12 cellular contexts compared by ENCODE assay signal in genomic region chr17:72614476-72614870, GRCh38.
A peak's percentile ranks its signal among the peaks of the same experiment; 100 is the strongest.
DNase-seq lines count a peak whose midpoint lies in the region; ATAC-seq and TF ChIP-seq lines count a peak whose summit lies in the region.
"Had no signal": no experiment of that assay in that cellular context is flagged by ENCODE, and none has a peak within 500 bp of the region (broad histone marks: within the 10 kb centered on the region; RNA-seq: fewer than 3 reads in every experiment).

No MANE protein-coding gene starts in this region.

- H3K4me1 Mint-ChIP-seq in T-helper 17 cell = peaks cover 27% of the 10 kb centered on the region

- intact Hi-C loops in sigmoid colon (cut with DNase I) = no loop called here

- H3K9me3 ChIP-seq in T-helper 17 cell (ENCODE audit: control insufficient read depth, low read length, poor library complexity, severe bottlenecking) = no peaks in the 10 kb centered on the region
- no peaks in the 10 kb centered on the region for H3K9me3 ChIP-seq in sigmoid colon

- H3K27ac ChIP-seq in sigmoid colon = peak overlapping the region in 3 of 4 donors; percentile 23 to 61 (median 57)
- H3K27ac ChIP-seq: SK-N-MC had no signal

- H3K36me3 ChIP-seq in sigmoid colon = no peaks in the 10 kb centered on the region

- ATAC-seq in T-helper 17 cell = no peak
- ATAC-seq in stimulated activated naive CD8-positive, alpha-beta T cell treated with anti-CD3 and anti-CD28 coated beads, Interleukin-15, Interleukin-2, amounts not matched to agents 100 U/mL and 50 U/mL, for 24 hours = no peak
- ATAC-seq: activated CD4-positive, CD25-positive, alpha-beta regulatory T cell treated with anti-CD3 and anti-CD28 coated beads, Interleukin-2, amount 50 U/mL, for 24 hours; activated T-cell treated with anti-CD3 and anti-CD28 coated beads, Interleukin-2, amount 50 U/mL, for 4 hours had no signal

- 15 to 59% methylated on average over 4 of the region's 4 CpGs for WGBS in sigmoid colon, 2 donors

- peaks cover 0 to 34% (median 5%) of the 10 kb centered on the region in 3 donors for H3K27me3 ChIP-seq in sigmoid colon

- DNase-seq in T-helper 17 cell = no peak
- peak; percentile 35 for DNase-seq in globus pallidus (ENCODE audit: low spot score)
- no peak for DNase-seq in sigmoid colon
- no peak for DNase-seq in KG1 (lab: John Stamatoyannopoulos, UW)
- DNase-seq in NCI-H526 treated with DMSO at 0.1 percent for 48 hours (lab: John Stamatoyannopoulos, UW) = no peak
- DNase-seq in stimulated activated naive CD8-positive, alpha-beta T cell treated with anti-CD3 and anti-CD28 coated beads, Interleukin-15, Interleukin-2, amounts not matched to agents 100 U/mL and 50 U/mL, for 24 hours = no peak
- no peak for DNase-seq in NCI-H446 (lab: John Stamatoyannopoulos, UW)
- DNase-seq: activated T-cell treated with anti-CD3 and anti-CD28 coated beads, Interleukin-2, amount 50 U/mL, for 4 hours; NCI-H2227 treated with DMSO at 0.1 percent for 48 hours had no signal

- H3K4me3 Mint-ChIP-seq in T-helper 17 cell = no peak overlapping the region
- H3K4me3 Mint-ChIP-seq: activated T-cell treated with anti-CD3 and anti-CD28 coated beads, Interleukin-2, amount 50 U/mL, for 4 hours had no signal

- H3K27me3 Mint-ChIP-seq in T-helper 17 cell = peaks cover 16% of the 10 kb centered on the region

- TF ChIP-seq POLR2A in sigmoid colon (IDR thresholded peaks at IDR 0.05) = no peak

- TF ChIP-seq CTCF in sigmoid colon (IDR thresholded peaks at IDR 0.05) = no peak

- H3K27ac Mint-ChIP-seq in T-helper 17 cell = peak overlapping the region; percentile 39

- no peak for TF ChIP-seq EP300 in sigmoid colon (IDR thresholded peaks at IDR 0.05)

- no peaks in the 10 kb centered on the region for H3K4me1 ChIP-seq in sigmoid colon

- H3K4me3 ChIP-seq in GM08714 (ENCODE audit: low read length) (peak overlapping the region; percentile 5; the same call in 1 of the 2 replicates), sigmoid colon (no peak overlapping the region)
- H3K4me3 ChIP-seq: SK-N-MC had no signal

- H3K36me3 Mint-ChIP-seq in T-helper 17 cell (ENCODE audit: low read depth) = peaks cover 2% of the 10 kb centered on the region
